ENCODE assay signal across 9 cellular contexts in the genomic region with DNA sequence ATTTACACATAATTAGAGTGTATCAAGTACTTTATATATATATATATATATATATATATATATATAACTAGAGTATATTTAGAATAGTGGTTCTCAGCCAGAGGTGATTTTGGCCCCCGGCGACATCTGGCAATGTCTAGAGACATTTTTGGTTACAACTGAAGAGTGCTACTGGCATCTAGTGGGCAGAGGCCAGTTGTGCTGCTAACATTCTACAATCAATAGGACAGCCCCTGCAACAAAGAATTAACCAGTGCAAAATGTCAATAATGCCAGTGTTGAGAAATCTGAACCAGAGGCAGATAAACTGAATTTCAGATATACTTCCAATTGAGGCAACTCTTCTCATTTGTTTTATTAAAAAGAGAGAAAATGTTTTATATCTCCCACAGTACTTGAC. TPM values are rescaled to one million over a fixed set of nuclear protein-coding genes. Genes with fewer than 3 reads are reported as not detected.
DNase-seq lines count a peak whose midpoint lies in the region; ATAC-seq, FAIRE-seq and TF ChIP-seq lines count a peak whose summit lies in the region.
"Had no signal": no experiment of that assay in that cellular context is flagged by ENCODE, and none has a peak within 500 bp of the region (broad histone marks: within the 10 kb centered on the region; RNA-seq: fewer than 3 reads in every experiment).

No MANE protein-coding gene starts in this region.

- intact Hi-C loops in natural killer cell (cut with micrococcal nuclease): loop anchor here (1.0 kb wide), 2 partner anchors 216 to 258 kb away; no protein-coding TSS in a partner anchor

- no peak overlapping the region for H3K4me3 Mint-ChIP-seq in natural killer cell
- H3K4me3 Mint-ChIP-seq in natural killer cell treated with Interleukin-12 subunit alpha and Interleukin-12 subunit beta and Interleukin-15 and Interleukin-18, amount 100 ng/mL, for 72 hours: no peak overlapping the region
- H3K4me3 Mint-ChIP-seq in HFFc6: no peak overlapping the region
- H3K4me3 Mint-ChIP-seq: central memory CD8-positive, alpha-beta T cell had no signal

- H3K9me3 ChIP-seq in small intestine (ENCODE audit: control insufficient read depth, low read depth): no peaks in the 10 kb centered on the region

- H3K9me3 Mint-ChIP-seq in natural killer cell (no peaks in the 10 kb centered on the region), HFFc6 (no peaks in the 10 kb centered on the region)
- H3K9me3 Mint-ChIP-seq in natural killer cell treated with Interleukin-12 subunit alpha and Interleukin-12 subunit beta and Interleukin-15 and Interleukin-18, amount 100 ng/mL, for 72 hours: no peaks in the 10 kb centered on the region
- H3K9me3 Mint-ChIP-seq: central memory CD8-positive, alpha-beta T cell had no signal

- peak; percentile 66 to 95 (median 83) for ATAC-seq in natural killer cell
- ATAC-seq in natural killer cell treated with Interleukin-12 subunit alpha and Interleukin-12 subunit beta and Interleukin-15 and Interleukin-18, amount 100 ng/mL, for 72 hours: no peak

- no peaks in the 10 kb centered on the region for H3K27me3 ChIP-seq in small intestine (ENCODE audit: control insufficient read depth in 2 of 2, insufficient read depth in 2 of 2, low read length in 2 of 2)

- H3K36me3 Mint-ChIP-seq in natural killer cell (no peaks in the 10 kb centered on the region), HFFc6 (ENCODE audit: low read depth) (peaks cover 30% of the 10 kb centered on the region)
- H3K36me3 Mint-ChIP-seq in natural killer cell treated with Interleukin-12 subunit alpha and Interleukin-12 subunit beta and Interleukin-15 and Interleukin-18, amount 100 ng/mL, for 72 hours: peaks cover 8% of the 10 kb centered on the region

- H3K4me3 ChIP-seq in cardiac fibroblast (replicated peaks in 1 of 2; ENCODE audit: low read depth in 2 of 2, low read length in 2 of 2): no peak overlapping the region
- H3K4me3 ChIP-seq in small intestine (ENCODE audit: low read depth in 1 of 2, low read length in 2 of 2): no peak overlapping the region

- H3K27ac ChIP-seq in small intestine (ENCODE audit: low read depth in 1 of 2, low read length in 1 of 2): no peak overlapping the region

- TF ChIP-seq CTCF in natural killer cell (IDR thresholded peaks at IDR 0.05) (peak; percentile 54), HFFc6 (IDR thresholded peaks at IDR 0.05) (peak; percentile 70), cardiac fibroblast (IDR thresholded peaks at IDR 0.05; ENCODE audit: low read depth, low read length) (peak; percentile 40)

- peaks cover 46 to 47% of the 10 kb centered on the region in 2 donors for H3K4me1 Mint-ChIP-seq in natural killer cell
- peaks cover 18 to 25% of the 10 kb centered on the region in 2 donors for H3K4me1 Mint-ChIP-seq in natural killer cell treated with Interleukin-12 subunit alpha and Interleukin-12 subunit beta and Interleukin-15 and Interleukin-18, amount 100 ng/mL, for 72 hours (ENCODE audit: low read depth in 2 of 2)
- H3K4me1 Mint-ChIP-seq in HFFc6 (ENCODE audit: low read depth): peaks cover 18% of the 10 kb centered on the region

- no peak for FAIRE-seq in small intestine (lab: Jason Lieb, UNC)

- WGBS in small intestine, 3 donors: 55 to 77% (median 73%) methylated on average over 2 of the region's 2 CpGs

- peaks cover 8 to 10% of the 10 kb centered on the region in 2 donors for H3K36me3 ChIP-seq in small intestine (ENCODE audit: control insufficient read depth in 2 of 2, insufficient read depth in 2 of 2, low read length in 2 of 2)

- DNase-seq in natural killer cell (no peak), HFFc6 (peak; percentile 30), NCI-H774 (lab: John Stamatoyannopoulos, UW) (peak; percentile 1), cardiac fibroblast (ENCODE audit: low read depth in 2 of 2) (peak; percentile 38 to 40), midbrain (lab: John Stamatoyannopoulos, UW) (peak; percentile 73), amniotic stem cell (lab: John Stamatoyannopoulos, UW) (no peak), small intestine (no peak)
- no peak for DNase-seq in natural killer cell treated with Interleukin-12 subunit alpha and Interleukin-12 subunit beta and Interleukin-15 and Interleukin-18, amount 100 ng/mL, for 72 hours (ENCODE audit: low spot score)

- H3K27ac Mint-ChIP-seq in natural killer cell (peak overlapping the region in 1 of 2 donors; percentile 50), HFFc6 (no peak overlapping the region; the same call in 1 of the 2 replicates)
- H3K27ac Mint-ChIP-seq in natural killer cell treated with Interleukin-12 subunit alpha and Interleukin-12 subunit beta and Interleukin-15 and Interleukin-18, amount 100 ng/mL, for 72 hours: peak overlapping the region in 1 of 2 donors; percentile 34

- no peaks in the 10 kb centered on the region for H3K4me1 ChIP-seq in small intestine (ENCODE audit: control insufficient read depth in 2 of 2, insufficient read depth in 1 of 2, low read depth in 1 of 2, low read length in 1 of 2)

- no peaks in the 10 kb centered on the region for H3K27me3 Mint-ChIP-seq in natural killer cell (ENCODE audit: low read depth in 2 of 2)
- no peaks in the 10 kb centered on the region for H3K27me3 Mint-ChIP-seq in natural killer cell treated with Interleukin-12 subunit alpha and Interleukin-12 subunit beta and Interleukin-15 and Interleukin-18, amount 100 ng/mL, for 72 hours
- no peaks in the 10 kb centered on the region for H3K27me3 Mint-ChIP-seq in HFFc6 (ENCODE audit: insufficient read depth)
- H3K27me3 Mint-ChIP-seq: central memory CD8-positive, alpha-beta T cell had no signal

RNA-seq across cellular contexts. Expression of gene GTF2A1, which starts 8.9 kb away (rescaled TPM):
- total RNA-seq in natural killer cell: 10 to 100 TPM; 24.5 to 32.7 (median 28.6) TPM
- total RNA-seq in natural killer cell treated with Interleukin-12 subunit alpha and Interleukin-12 subunit beta and Interleukin-15 and Interleukin-18, amount 100 ng/mL, for 72 hours: 10 to 100 TPM; 17.2 to 31.5 TPM
- 10 to 100 TPM; 37.6 to 47.6 (median 40.3) TPM for total RNA-seq in HFFc6 (2021; fragmentation: NEBNext Ultra II Directional; extraction: Animal tissue kit (Norgen Biotek cat#: 25700))
- polyA plus RNA-seq in small intestine: 1 to 10 TPM; 4.9 to 8.7 (median 7.0) TPM

Comparison
In these comparisons a context has a peak if more than half of its experiments do, and no peak if none do; other contexts are left out.
1. ATAC-seq: peak in natural killer cell (3 of 3); none in natural killer cell treated with Interleukin-12 subunit alpha and Interleukin-12 subunit beta and Interleukin-15 and Interleukin-18, amount 100 ng/mL, for 72 hours (0 of 2).
2. DNase-seq: peak in HFFc6 (single experiment), NCI-H774 (single experiment), cardiac fibroblast (2 of 2) and midbrain (single experiment); none in natural killer cell (single experiment), natural killer cell treated with Interleukin-12 subunit alpha and Interleukin-12 subunit beta and Interleukin-15 and Interleukin-18, amount 100 ng/mL, for 72 hours (single experiment), amniotic stem cell (single experiment) and small intestine (single experiment).
3. Peak in every context shown above with its lines, with median percentiles within 50 percentile points of each other: CTCF ChIP-seq.